Comparison of ENCODE assay signal across 10 cellular contexts in genomic region chr3:37997791-37998370, GRCh38. TPM values are rescaled to one million over a fixed set of nuclear protein-coding genes. Genes with fewer than 3 reads are reported as not detected.
DNase-seq lines count a peak whose midpoint lies in the region; ATAC-seq and TF ChIP-seq lines count a peak whose summit lies in the region.
"Had no signal": no experiment of that assay in that cellular context is flagged by ENCODE, and none has a peak within 500 bp of the region (broad histone marks: within the 10 kb centered on the region; RNA-seq: fewer than 3 reads in every experiment).

No MANE protein-coding gene starts in this region.

- H3K9me3 Mint-ChIP-seq in activated CD4-positive, alpha-beta T cell treated with anti-CD3 and anti-CD28 coated beads for 36 hours (ENCODE audit: low read depth): no peaks in the 10 kb centered on the region
- H3K9me3 Mint-ChIP-seq in MCF 10A (ENCODE audit: unreplicated experiment): no peaks in the 10 kb centered on the region

- peaks cover 49% of the 10 kb centered on the region for H3K4me1 Mint-ChIP-seq in activated CD4-positive, alpha-beta T cell treated with anti-CD3 and anti-CD28 coated beads for 36 hours
- peaks cover 20% of the 10 kb centered on the region for H3K4me1 Mint-ChIP-seq in MCF 10A (ENCODE audit: insufficient read depth, unreplicated experiment)

- H3K27ac ChIP-seq in testis: peak overlapping the region; percentile 87 to 92

- DNase-seq in activated CD4-positive, alpha-beta T cell treated with anti-CD3 and anti-CD28 coated beads for 36 hours: no peak
- DNase-seq in activated CD4-positive, alpha-beta T cell treated with anti-CD3 and anti-CD28 coated beads for 4 hours: no peak
- DNase-seq in MCF 10A (ENCODE audit: unreplicated experiment) (no peak), mucosa of descending colon (peak in 2 of 3 donors; percentile 58 to 67), testis (no peak), NCI-H1436 treated with DMSO at 0.1 percent for 48 hours (lab: John Stamatoyannopoulos, UW) (no peak)
- DNase-seq: foreskin keratinocyte, KBM-7 had no signal

- no peak for ATAC-seq in activated CD4-positive, alpha-beta T cell treated with anti-CD3 and anti-CD28 coated beads for 36 hours
- ATAC-seq in mucosa of descending colon (no peak), HG03378 (IDR thresholded peaks at IDR 0.05; ENCODE audit: unreplicated experiment) (no peak), GM19023 (IDR thresholded peaks at IDR 0.05; ENCODE audit: unreplicated experiment) (no peak)

- H3K36me3 ChIP-seq in mucosa of descending colon (ENCODE audit: low read depth): no peaks in the 10 kb centered on the region
- H3K36me3 ChIP-seq in testis (ENCODE audit: low read depth, missing control alignments): no peaks in the 10 kb centered on the region

- H3K27me3 Mint-ChIP-seq in activated CD4-positive, alpha-beta T cell treated with anti-CD3 and anti-CD28 coated beads for 36 hours: no peaks in the 10 kb centered on the region
- no peaks in the 10 kb centered on the region for H3K27me3 Mint-ChIP-seq in MCF 10A (ENCODE audit: insufficient read depth, unreplicated experiment)

- H3K4me1 ChIP-seq in mucosa of descending colon (ENCODE audit: low read depth) (peaks cover 37% of the 10 kb centered on the region), testis (peaks cover 29% of the 10 kb centered on the region)
- H3K4me1 ChIP-seq: foreskin keratinocyte had no signal

- TF ChIP-seq POLR2A in testis (IDR thresholded peaks at IDR 0.05): no peak

- H3K4me3 ChIP-seq in mucosa of descending colon (no peak overlapping the region), testis (no peak overlapping the region)

- intact Hi-C loops in activated CD4-positive, alpha-beta T cell treated with anti-CD3 and anti-CD28 coated beads for 36 hours (cut with DNase I, micrococcal nuclease): loop anchor here in 1 of 2 experiments (1.0 kb wide), 1 partner anchor 24 kb away; no protein-coding TSS in a partner anchor
- intact Hi-C loops in MCF 10A (cut with micrococcal nuclease): loop anchor here (2.0 kb wide), 1 partner anchor 23 kb away; no protein-coding TSS in a partner anchor
- intact Hi-C loops in mucosa of descending colon (cut with DNase I, micrococcal nuclease): no loop called here
- intact Hi-C loops in testis (cut with DNase I; ENCODE audit: low total_unique reads): no loop called here

- no peaks in the 10 kb centered on the region for H3K27me3 ChIP-seq in testis
- H3K27me3 ChIP-seq: foreskin keratinocyte had no signal

- TF ChIP-seq CTCF in MCF 10A (IDR thresholded peaks at IDR 0.05; ENCODE audit: unreplicated experiment) (no peak), mucosa of descending colon (IDR thresholded peaks at IDR 0.05) (no peak), testis (IDR thresholded peaks at IDR 0.05) (no peak)

- no TSS peak for BruUV-seq in MCF 10A (replicated peaks; lab: Mats Ljungman, UMichigan)

- 86 to 93% methylated on average over 2 to 6 of the region's 6 CpGs for WGBS in testis, 2 donors

- H3K27ac Mint-ChIP-seq in activated CD4-positive, alpha-beta T cell treated with anti-CD3 and anti-CD28 coated beads for 36 hours: peak overlapping the region; percentile 94
- H3K27ac Mint-ChIP-seq in MCF 10A (ENCODE audit: low read depth, unreplicated experiment): peak overlapping the region; percentile 85

- CTCF ChIA-PET in activated CD4-positive, alpha-beta T cell treated with anti-CD3 and anti-CD28 coated beads for 36 hours (lab: Charles Lee): interaction anchor here (1.1 to 3.0 kb wide), 6 partner anchors 9 to 142 kb away, joined by 3 to 18 read pairs (median 6); no protein-coding TSS in a partner anchor
- CTCF ChIA-PET in MCF 10A (lab: Yijun Ruan, JAX): interaction anchor here (0.5 to 3.0 kb wide), 21 partner anchors 12 to 219 kb away, joined by 3 to 45 read pairs (median 5); no protein-coding TSS in a partner anchor

- POLR2A ChIA-PET in activated CD4-positive, alpha-beta T cell treated with anti-CD3 and anti-CD28 coated beads for 36 hours (lab: Charles Lee): interaction anchor here (1.3 kb wide), 1 partner anchor 25 kb away, joined by 3 read pairs; no protein-coding TSS in a partner anchor
- POLR2A ChIA-PET in MCF 10A (lab: Yijun Ruan, JAX): interaction anchor here (1.2 to 1.7 kb wide), 3 partner anchors 11 to 144 kb away, joined by 3 to 7 read pairs (median 5); partner anchors contain the start of gene ACAA1

- peaks cover 25% of the 10 kb centered on the region for H3K36me3 Mint-ChIP-seq in activated CD4-positive, alpha-beta T cell treated with anti-CD3 and anti-CD28 coated beads for 36 hours (ENCODE audit: low read depth)
- no peaks in the 10 kb centered on the region for H3K36me3 Mint-ChIP-seq in MCF 10A (ENCODE audit: insufficient read depth, unreplicated experiment)

- H3K9me3 ChIP-seq in mucosa of descending colon: no peaks in the 10 kb centered on the region
- no peaks in the 10 kb centered on the region for H3K9me3 ChIP-seq in testis

- H3K4me3 Mint-ChIP-seq in activated CD4-positive, alpha-beta T cell treated with anti-CD3 and anti-CD28 coated beads for 36 hours: peak overlapping the region; percentile 71
- H3K4me3 Mint-ChIP-seq in MCF 10A (ENCODE audit: unreplicated experiment): peak overlapping the region; percentile 65

RNA-seq across cellular contexts. Expression of gene VILL, which starts 7.3 kb away (rescaled TPM):
- total RNA-seq in activated CD4-positive, alpha-beta T cell treated with anti-CD3 and anti-CD28 coated beads for 36 hours: 10 to 100 TPM in 1 of 2 experiments, 1 to 10 TPM in 1; 9.2 to 12.1 TPM
- total RNA-seq in MCF 10A (2022) (not detected in 2 replicates), mucosa of descending colon (100 to 1,000 TPM in 2 of 3 donors, 10 to 100 TPM in 1; 69.7 to 197 (median 150) TPM), testis (10 to 100 TPM; 16.3 to 17.4 TPM)
- polyA plus RNA-seq in testis (ENCODE audit: insufficient read depth, low read depth, low replicate concordance): 9.5 TPM

RNA-seq across cellular contexts. Expression of gene PLCD1, which starts 31.6 kb away (rescaled TPM):
- 10 to 100 TPM; 10.9 to 13.5 TPM for total RNA-seq in activated CD4-positive, alpha-beta T cell treated with anti-CD3 and anti-CD28 coated beads for 36 hours
- total RNA-seq in MCF 10A (2022) (1.8 and 3.1 TPM in 2 replicates), mucosa of descending colon (100 to 1,000 TPM in 1 of 3 donors, 10 to 100 TPM in 2; 38.2 to 113 (median 66.5) TPM), testis (100 to 1,000 TPM; 155 to 228 TPM)
- polyA plus RNA-seq in testis (ENCODE audit: insufficient read depth, low read depth, low replicate concordance): 88.4 TPM

RNA-seq across cellular contexts. Expression of gene DLEC1, which starts 41.1 kb away (rescaled TPM):
- total RNA-seq in activated CD4-positive, alpha-beta T cell treated with anti-CD3 and anti-CD28 coated beads for 36 hours: under 1 TPM; 0.19 to 0.46 TPM
- total RNA-seq in MCF 10A (2022) (1.3 TPM in 1 of 2 replicates, not detected in the other), mucosa of descending colon (1 to 10 TPM in 2 of 3 donors, under 1 TPM in 1; 0.73 to 1.7 (median 1.5) TPM), testis (10 to 100 TPM; 32.3 to 40.8 TPM)
- 36.9 TPM for polyA plus RNA-seq in testis (ENCODE audit: insufficient read depth, low read depth, low replicate concordance)
- total RNA-seq: foreskin keratinocyte had no signal

Comparison
In these comparisons a context has a peak if more than half of its experiments do, and no peak if none do; other contexts are left out.
1. DNase-seq: peak in mucosa of descending colon (2 of 3); none in activated CD4-positive, alpha-beta T cell treated with anti-CD3 and anti-CD28 coated beads for 36 hours (single experiment), activated CD4-positive, alpha-beta T cell treated with anti-CD3 and anti-CD28 coated beads for 4 hours (0 of 2), MCF 10A (single experiment), testis (single experiment) and NCI-H1436 treated with DMSO at 0.1 percent for 48 hours (single experiment).
2. RNA of gene DLEC1, which starts 41.1 kb away (total RNA-seq): 32.3 to 40.8 TPM in testis; 0.73 to 1.7 TPM in mucosa of descending colon, 1.3 TPM in MCF 10A and 0.19 to 0.46 TPM in activated CD4-positive, alpha-beta T cell treated with anti-CD3 and anti-CD28 coated beads for 36 hours; every median in the first group is over 10 times any median in the second.